35 cellular contexts compared by ENCODE assay signal in the genomic region with DNA sequence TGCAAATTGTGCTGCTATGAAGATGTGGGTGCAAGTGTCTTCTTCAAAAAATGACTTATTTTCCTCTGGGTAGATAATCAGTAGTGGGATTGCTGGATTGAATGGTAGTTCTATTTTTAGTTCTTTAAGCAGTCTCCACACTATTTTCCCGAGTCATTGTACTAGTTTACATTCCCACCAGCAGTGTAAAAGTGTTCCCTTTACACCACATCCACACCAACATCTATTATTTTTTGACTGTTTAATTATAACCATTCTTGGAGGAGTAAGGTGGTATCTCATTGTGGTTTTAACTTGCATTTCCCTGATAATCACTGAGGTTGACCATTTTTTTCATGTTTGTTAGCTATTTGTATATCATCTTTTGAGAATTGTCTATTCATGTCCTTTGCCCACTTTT.
"Had no signal": no experiment of that assay in that cellular context is flagged by ENCODE, and none has a peak within 500 bp of the region (broad histone marks: within the 10 kb centered on the region; RNA-seq: fewer than 3 reads in every experiment).

No MANE protein-coding gene starts in this region.

- H3K27ac Mint-ChIP-seq: activated B cell treated with CpG ODN at 0.5 μM for 24 hours; activated CD4-positive, alpha-beta memory T cell treated with anti-CD3 and anti-CD28 coated beads, Interleukin-2, amount 10 ng/mL, durations not matched to agents 7 days and 5 days; activated CD4-positive, alpha-beta T cell treated with anti-CD3 and anti-CD28 coated beads, Interleukin-2, amount 10 ng/mL, durations not matched to agents 24 days and 14 days; activated CD8-positive, alpha-beta memory T cell treated with anti-CD3 and anti-CD28 coated beads, Interleukin-2, amount 10 ng/mL, durations not matched to agents 7 days and 5 days; activated CD8-positive, alpha-beta T cell treated with anti-CD3 and anti-CD28 coated beads, Interleukin-2, amount 10 ng/mL, durations not matched to agents 7 days and 5 days; activated naive CD4-positive, alpha-beta T cell treated with anti-CD3 and anti-CD28 coated beads, Interleukin-2, amount 50 U/mL, for 72 hours; activated naive CD8-positive, alpha-beta T cell treated with anti-CD3 and anti-CD28 coated beads for 36 hours; activated T-cell treated with anti-CD3 and anti-CD28 coated beads, Interleukin-2, amount 50 U/mL, for 24 hours; activated T-helper 2 cell treated with anti-CD3 and anti-CD28 coated beads, Interferon-gamma antibody, Interleukin-2, Interleukin-4, amounts not matched to agents 10 μg/mL and 5 μg/mL and 100 μg/mL, durations not matched to agents 14 hours and 24 hours and 36 hours; brain; T-helper 1 cell treated with Interleukin-12 subunit alpha and Interleukin-12 subunit beta and Interleukin-4 antibody, amounts not matched to agents 30 μg/mL and 1 μg/mL, for 36 hours; T-helper 2 cell treated with Interferon-gamma antibody and Interleukin-4, amounts not matched to agents 5 μg/mL and 100 μg/mL, for 36 hours had no signal

- H3K27ac ChIP-seq: adrenal gland, cardiac muscle cell, VCaP had no signal

- H3K27me3 ChIP-seq: cardiac muscle cell had no signal

- DNase-seq: activated B cell treated with CpG ODN at 0.5 μM for 24 hours; activated CD4-positive, alpha-beta memory T cell treated with anti-CD3 and anti-CD28 coated beads, Interleukin-2, amount 10 ng/mL, durations not matched to agents 7 days and 5 days; activated CD4-positive, alpha-beta T cell treated with anti-CD3 and anti-CD28 coated beads for 4 hours; activated CD4-positive, alpha-beta T cell treated with anti-CD3 and anti-CD28 coated beads, Interleukin-2, amount 10 ng/mL, durations not matched to agents 24 days and 14 days; activated CD4-positive, alpha-beta T cell treated with anti-CD3 and anti-CD28 coated beads, Interleukin-2, amount 50 U/mL, for 1 hour; activated CD4-positive, alpha-beta T cell treated with anti-CD3 and anti-CD28 coated beads, Interleukin-2, amount 50 U/mL, for 48 hours; activated CD4-positive, CD25-positive, alpha-beta regulatory T cell treated with anti-CD3 and anti-CD28 coated beads, Interleukin-2, amount 50 U/mL, for 72 hours; activated CD8-positive, alpha-beta memory T cell treated with anti-CD3 and anti-CD28 coated beads for 24 hours; activated CD8-positive, alpha-beta memory T cell treated with anti-CD3 and anti-CD28 coated beads, Interleukin-2, amount 10 ng/mL, durations not matched to agents 7 days and 5 days; activated CD8-positive, alpha-beta memory T cell treated with anti-CD3 and anti-CD28 coated beads, Interleukin-2, amount 50 U/mL, for 48 hours; activated CD8-positive, alpha-beta T cell treated with anti-CD3 and anti-CD28 coated beads, Interleukin-2, amount 10 ng/mL, durations not matched to agents 7 days and 5 days; activated effector memory CD4-positive, alpha-beta T cell treated with Interleukin-2 at 50 U/mL for 16 hours; activated gamma-delta T cell; activated naive CD4-positive, alpha-beta T cell treated with anti-CD3 and anti-CD28 coated beads, Interleukin-2, amount 50 U/mL, for 16 hours; activated naive CD4-positive, alpha-beta T cell treated with Interleukin-2 at 50 U/mL for 16 hours; activated naive CD8-positive, alpha-beta T cell treated with anti-CD3 and anti-CD28 coated beads for 36 hours; activated T-cell treated with anti-CD3 and anti-CD28 coated beads, Interleukin-2, amount 50 U/mL, for 24 hours; activated T-cell treated with anti-CD3 and anti-CD28 coated beads, Interleukin-2, amount 50 U/mL, for 48 hours; adrenal gland; amniotic stem cell; aorta; caudate nucleus; cerebellar nuclear complex; T-helper 2 cell; T-helper 9 cell had no signal

- H3K4me3 ChIP-seq: adrenal gland, cardiac muscle cell had no signal

- H3K4me1 Mint-ChIP-seq: activated CD4-positive, alpha-beta memory T cell treated with anti-CD3 and anti-CD28 coated beads, Interleukin-2, amount 10 ng/mL, durations not matched to agents 7 days and 5 days; activated CD4-positive, alpha-beta T cell treated with anti-CD3 and anti-CD28 coated beads, Interleukin-2, amount 10 ng/mL, durations not matched to agents 24 days and 14 days; activated CD8-positive, alpha-beta memory T cell treated with anti-CD3 and anti-CD28 coated beads, Interleukin-2, amount 10 ng/mL, durations not matched to agents 7 days and 5 days; activated naive CD8-positive, alpha-beta T cell treated with anti-CD3 and anti-CD28 coated beads for 36 hours; central memory CD8-positive, alpha-beta T cell had no signal

- H3K36me3 Mint-ChIP-seq: activated CD8-positive, alpha-beta memory T cell treated with anti-CD3 and anti-CD28 coated beads, Interleukin-2, amount 10 ng/mL, durations not matched to agents 7 days and 5 days; activated naive CD4-positive, alpha-beta T cell treated with anti-CD3 and anti-CD28 coated beads, Interleukin-2, amount 50 U/mL, for 72 hours; activated naive CD8-positive, alpha-beta T cell treated with anti-CD3 and anti-CD28 coated beads for 36 hours; brain had no signal

- H3K9me3 ChIP-seq: adrenal gland had no signal

- H3K4me3 Mint-ChIP-seq: activated B cell treated with CpG ODN at 0.5 μM for 24 hours; activated CD4-positive, alpha-beta memory T cell treated with anti-CD3 and anti-CD28 coated beads, Interleukin-2, amount 10 ng/mL, durations not matched to agents 7 days and 5 days; activated CD4-positive, alpha-beta T cell treated with anti-CD3 and anti-CD28 coated beads, Interleukin-2, amount 10 ng/mL, durations not matched to agents 24 days and 14 days; activated CD8-positive, alpha-beta memory T cell treated with anti-CD3 and anti-CD28 coated beads, Interleukin-2, amount 10 ng/mL, durations not matched to agents 7 days and 5 days; activated CD8-positive, alpha-beta T cell treated with anti-CD3 and anti-CD28 coated beads, Interleukin-2, amount 10 ng/mL, durations not matched to agents 7 days and 5 days; activated naive CD8-positive, alpha-beta T cell treated with anti-CD3 and anti-CD28 coated beads for 36 hours; activated T-cell treated with anti-CD3 and anti-CD28 coated beads, Interleukin-2, amount 50 U/mL, for 24 hours; brain; central memory CD8-positive, alpha-beta T cell; T-helper 1 cell treated with Interleukin-12 subunit alpha and Interleukin-12 subunit beta and Interleukin-4 antibody, amounts not matched to agents 30 μg/mL and 1 μg/mL, for 36 hours; T-helper 2 cell treated with Interferon-gamma antibody and Interleukin-4, amounts not matched to agents 5 μg/mL and 100 μg/mL, for 36 hours had no signal

- ATAC-seq: activated CD8-positive, alpha-beta memory T cell treated with anti-CD3 and anti-CD28 coated beads, Interleukin-2, amount 10 ng/mL, durations not matched to agents 7 days and 5 days; activated CD8-positive, alpha-beta T cell treated with anti-CD3 and anti-CD28 coated beads, Interleukin-2, amount 10 ng/mL, durations not matched to agents 7 days and 5 days; activated naive CD4-positive, alpha-beta T cell treated with anti-CD3 and anti-CD28 coated beads, Interleukin-2, amount 50 U/mL, for 72 hours had no signal

- H3K4me1 ChIP-seq: adrenal gland had no signal

- H3K9me3 Mint-ChIP-seq: activated B cell treated with CpG ODN at 0.5 μM for 24 hours; activated CD4-positive, alpha-beta memory T cell treated with anti-CD3 and anti-CD28 coated beads, Interleukin-2, amount 10 ng/mL, durations not matched to agents 7 days and 5 days; activated CD4-positive, alpha-beta T cell treated with anti-CD3 and anti-CD28 coated beads, Interleukin-2, amount 10 ng/mL, durations not matched to agents 24 days and 14 days; activated naive CD4-positive, alpha-beta T cell treated with anti-CD3 and anti-CD28 coated beads, Interleukin-2, amount 50 U/mL, for 72 hours; activated naive CD8-positive, alpha-beta T cell treated with anti-CD3 and anti-CD28 coated beads for 36 hours; activated T-cell treated with anti-CD3 and anti-CD28 coated beads, Interleukin-2, amount 50 U/mL, for 24 hours; activated T-helper 2 cell treated with anti-CD3 and anti-CD28 coated beads, Interferon-gamma antibody, Interleukin-2, Interleukin-4, amounts not matched to agents 10 μg/mL and 5 μg/mL and 100 μg/mL, durations not matched to agents 14 hours and 24 hours and 36 hours; central memory CD8-positive, alpha-beta T cell; T-helper 1 cell treated with Interleukin-12 subunit alpha and Interleukin-12 subunit beta and Interleukin-4 antibody, amounts not matched to agents 30 μg/mL and 1 μg/mL, for 36 hours; T-helper 2 cell treated with Interferon-gamma antibody and Interleukin-4, amounts not matched to agents 5 μg/mL and 100 μg/mL, for 36 hours had no signal

- FAIRE-seq: bronchial epithelial cell, TTC549 had no signal

- H3K36me3 ChIP-seq: adrenal gland, cardiac muscle cell had no signal
